16 cellular contexts compared by ENCODE assay signal in genomic region chr18:77250501-77250925, GRCh38. TPM values are rescaled to one million over a fixed set of nuclear protein-coding genes. Genes with fewer than 3 reads are reported as not detected.
DNase-seq lines count a peak whose midpoint lies in the region; ATAC-seq and TF ChIP-seq lines count a peak whose summit lies in the region.
"Had no signal": no experiment of that assay in that cellular context is flagged by ENCODE, and none has a peak within 500 bp of the region (broad histone marks: within the 10 kb centered on the region; RNA-seq: fewer than 3 reads in every experiment).

No MANE protein-coding gene starts in this region.

- peaks cover 30% of the 10 kb centered on the region for H3K4me1 ChIP-seq in left ventricle myocardium inferior
- H3K4me1 ChIP-seq in vagina: peaks cover 26% of the 10 kb centered on the region

- H3K27ac Mint-ChIP-seq in central memory CD8-positive, alpha-beta T cell (ENCODE audit: low read depth): no peak overlapping the region
- peak overlapping the region in 1 of 10 donors; percentile 85 for H3K27ac Mint-ChIP-seq in naive thymus-derived CD8-positive, alpha-beta T cell

- H3K27me3 ChIP-seq in left ventricle myocardium inferior (ENCODE audit: low read depth): peaks cover 98% of the 10 kb centered on the region
- H3K27me3 ChIP-seq in vagina: peaks cover 6% of the 10 kb centered on the region

- DNase-seq in left ventricle myocardium inferior: no peak
- DNase-seq in left ventricle myocardium superior: no peak
- no peak for DNase-seq in central memory CD8-positive, alpha-beta T cell (ENCODE audit: low spot score in 2 of 2)
- no peak for DNase-seq in naive thymus-derived CD8-positive, alpha-beta T cell
- peak in 1 of 2 donors; percentile 64 for DNase-seq in vagina (ENCODE audit: extremely low spot score in 2 of 2)
- DNase-seq in activated effector memory CD4-positive, alpha-beta T cell treated with anti-CD3 and anti-CD28 coated beads, Interleukin-2, amount 50 U/mL, for 16 hours: no peak
- no peak for DNase-seq in OCI-M1 (lab: John Stamatoyannopoulos, UW)
- DNase-seq: activated CD4-positive, CD25-positive, alpha-beta regulatory T cell; amygdala; esophagus squamous epithelium; NCI-H2029; right lobe of liver; Right ventricle myocardium superior had no signal

- peak overlapping the region; percentile 75 for H3K4me3 Mint-ChIP-seq in central memory CD8-positive, alpha-beta T cell
- peak overlapping the region in 8 of 10 donors; percentile 42 to 79 (median 66) for H3K4me3 Mint-ChIP-seq in naive thymus-derived CD8-positive, alpha-beta T cell

- H3K4me1 Mint-ChIP-seq in central memory CD8-positive, alpha-beta T cell: peaks cover 15% of the 10 kb centered on the region
- H3K4me1 Mint-ChIP-seq in naive thymus-derived CD8-positive, alpha-beta T cell: peaks cover 3 to 18% (median 11%) of the 10 kb centered on the region in 4 donors

- peaks cover 1% of the 10 kb centered on the region for H3K36me3 Mint-ChIP-seq in central memory CD8-positive, alpha-beta T cell (ENCODE audit: insufficient read depth)
- peaks cover 3 to 26% (median 7%) of the 10 kb centered on the region in 3 donors for H3K36me3 Mint-ChIP-seq in naive thymus-derived CD8-positive, alpha-beta T cell

- ATAC-seq in left ventricle myocardium superior: no peak
- no peak for ATAC-seq in central memory CD8-positive, alpha-beta T cell (replicated peaks; ENCODE audit: extremely low read depth, poor library complexity, severe bottlenecking)
- no peak for ATAC-seq in naive thymus-derived CD8-positive, alpha-beta T cell
- ATAC-seq in HG03039 (IDR thresholded peaks at IDR 0.05; ENCODE audit: unreplicated experiment): no peak
- ATAC-seq: HepG2 had no signal

- no peak overlapping the region for H3K27ac ChIP-seq in left ventricle myocardium inferior (replicated peaks)
- no peak overlapping the region for H3K27ac ChIP-seq in vagina
- H3K27ac ChIP-seq: esophagus squamous epithelium, right lobe of liver had no signal

- POLR2A ChIA-PET in naive thymus-derived CD8-positive, alpha-beta T cell (lab: Charles Lee): no interaction called here

- H3K27me3 Mint-ChIP-seq in central memory CD8-positive, alpha-beta T cell: peaks cover 84% of the 10 kb centered on the region
- peaks cover 49 to 73% (median 53%) of the 10 kb centered on the region in 5 donors for H3K27me3 Mint-ChIP-seq in naive thymus-derived CD8-positive, alpha-beta T cell

- H3K9me3 ChIP-seq in left ventricle myocardium inferior (replicated peaks) (peaks cover 10% of the 10 kb centered on the region), vagina (no peaks in the 10 kb centered on the region)
- H3K9me3 ChIP-seq: right lobe of liver had no signal

- peak overlapping the region; percentile 58 for H3K4me3 ChIP-seq in left ventricle myocardium inferior
- H3K4me3 ChIP-seq in vagina: peak overlapping the region; percentile 15 to 31

- peaks cover 7% of the 10 kb centered on the region for H3K9me3 Mint-ChIP-seq in central memory CD8-positive, alpha-beta T cell
- peaks cover 0 to 30% (median 15%) of the 10 kb centered on the region in 9 donors for H3K9me3 Mint-ChIP-seq in naive thymus-derived CD8-positive, alpha-beta T cell

- no peak for TF ChIP-seq POLR2A in vagina (IDR thresholded peaks at IDR 0.05)

- TF ChIP-seq CTCF in left ventricle myocardium inferior (IDR thresholded peaks at IDR 0.05; ENCODE audit: borderline replicate concordance): no peak
- no peak for TF ChIP-seq CTCF in vagina (IDR thresholded peaks at IDR 0.05)

- no peaks in the 10 kb centered on the region for H3K36me3 ChIP-seq in left ventricle myocardium inferior
- H3K36me3 ChIP-seq in vagina: no peaks in the 10 kb centered on the region
- H3K36me3 ChIP-seq: esophagus squamous epithelium, right lobe of liver had no signal

- intact Hi-C loops in left ventricle myocardium inferior (cut with micrococcal nuclease) (no loop called here), left ventricle myocardium superior (cut with micrococcal nuclease) (no loop called here), vagina (cut with DNase I) (no loop called here)

RNA-seq across cellular contexts. Expression of gene GALR1, which starts 0.9 kb away (rescaled TPM):
- total RNA-seq in left ventricle myocardium inferior (0.05 TPM), left ventricle myocardium superior (not detected), vagina (0.98 TPM)
- not detected for total RNA-seq in naive thymus-derived CD8-positive, alpha-beta T cell
- not detected for polyA plus RNA-seq in naive thymus-derived CD8-positive, alpha-beta T cell
- total RNA-seq: HepG2, liver had no signal
- polyA plus RNA-seq: HepG2, liver had no signal
